Comparison of ENCODE assay signal across 18 cellular contexts in the genomic region with DNA sequence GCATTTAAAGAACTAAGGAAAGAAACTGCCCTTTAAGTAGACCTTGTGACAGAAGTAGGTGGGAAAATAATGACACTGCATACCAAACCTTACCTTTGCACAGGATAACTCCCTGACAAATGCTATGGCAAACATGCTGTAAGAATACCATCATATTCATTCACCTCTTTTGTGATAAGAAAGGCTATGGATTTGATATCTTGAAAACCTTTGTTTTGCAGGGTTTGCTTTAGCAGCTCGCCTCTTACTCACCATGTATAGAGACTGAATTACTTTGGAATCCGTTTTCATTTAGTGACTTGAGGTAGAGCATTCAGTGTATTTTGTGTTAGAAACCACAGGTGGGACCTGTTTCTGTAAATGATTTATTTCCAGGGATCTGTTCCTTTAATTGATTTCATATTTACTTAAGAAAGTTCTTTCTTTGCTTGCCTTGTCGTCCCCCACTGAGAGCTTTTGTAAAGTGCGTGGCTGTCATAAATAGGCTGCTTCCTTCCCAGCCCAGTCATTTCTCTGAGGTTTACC.
A peak's percentile ranks its signal among the peaks of the same experiment; 100 is the strongest.
DNase-seq lines count a peak whose midpoint lies in the region; ATAC-seq and TF ChIP-seq lines count a peak whose summit lies in the region.
"Had no signal": no experiment of that assay in that cellular context is flagged by ENCODE, and none has a peak within 500 bp of the region (broad histone marks: within the 10 kb centered on the region; RNA-seq: fewer than 3 reads in every experiment).

No MANE protein-coding gene starts in this region.

- WGBS in smooth muscle cell (ENCODE audit: low lambda C conversion rate): 80% methylated on average over 4 of the region's 4 CpGs

- peaks cover 7% of the 10 kb centered on the region; the same call in 1 of the 2 replicates for H3K36me3 Mint-ChIP-seq in HFFc6 (ENCODE audit: low read depth)

- no peak overlapping the region for H3K9ac ChIP-seq in smooth muscle cell (ENCODE audit: low read depth)

- H3K27ac Mint-ChIP-seq in HFFc6: peak overlapping the region; percentile 91
- H3K27ac Mint-ChIP-seq: T-helper 1 cell treated with Interleukin-12 subunit alpha and Interleukin-12 subunit beta and Interleukin-4 antibody, amounts not matched to agents 30 μg/mL and 1 μg/mL, for 36 hours had no signal

- no peaks in the 10 kb centered on the region for H3F3A ChIP-seq in smooth muscle cell (ENCODE audit: low read depth)

- TF ChIP-seq CTCF in HFFc6 (IDR thresholded peaks at IDR 0.05): no peak
- TF ChIP-seq CTCF in smooth muscle cell (IDR thresholded peaks at IDR 0.05; ENCODE audit: borderline replicate concordance, insufficient read depth, poor library complexity, severe bottlenecking): no peak

- H3K27ac ChIP-seq in smooth muscle cell (ENCODE audit: low read depth): peak overlapping the region; percentile 40
- H3K27ac ChIP-seq: foreskin keratinocyte had no signal

- peaks cover 18% of the 10 kb centered on the region for H3K4me1 ChIP-seq in smooth muscle cell (ENCODE audit: low read depth)

- no peaks in the 10 kb centered on the region for H3K27me3 Mint-ChIP-seq in HFFc6 (ENCODE audit: insufficient read depth)

- no peaks in the 10 kb centered on the region for H3K9me3 Mint-ChIP-seq in HFFc6
- H3K9me3 Mint-ChIP-seq: T-helper 1 cell treated with Interleukin-12 subunit alpha and Interleukin-12 subunit beta and Interleukin-4 antibody, amounts not matched to agents 30 μg/mL and 1 μg/mL, for 36 hours had no signal

- peak overlapping the region; percentile 11 for H3K4me3 ChIP-seq in smooth muscle cell
- H3K4me3 ChIP-seq: K562 had no signal

- DNase-seq in HFFc6 (no peak), NCI-H69 (lab: John Stamatoyannopoulos, UW) (peak; percentile 77), kidney tubule cell (ENCODE audit: low spot score) (peak; percentile 65), smooth muscle cell (lab: John Stamatoyannopoulos, UW; ENCODE audit: unreplicated experiment) (no peak)
- DNase-seq in activated naive CD4-positive, alpha-beta T cell treated with anti-CD3 and anti-CD28 coated beads, Interleukin-2, amount 50 U/mL, for 16 hours: no peak
- DNase-seq: activated naive CD4-positive, alpha-beta T cell; C1 segment of cervical spinal cord; effector CD4-positive, alpha-beta T cell; foreskin keratinocyte; H7; NCI-H1105 treated with DMSO at 0.1 percent for 48 hours; NCI-H82; stimulated activated naive CD4-positive, alpha-beta T cell had no signal

- peak overlapping the region; percentile 61 for H2AFZ ChIP-seq in smooth muscle cell (ENCODE audit: low read depth)

- H3K9me3 ChIP-seq in smooth muscle cell (replicated peaks; ENCODE audit: low read depth): no peaks in the 10 kb centered on the region

- H3K36me3 ChIP-seq in smooth muscle cell (ENCODE audit: low read depth): no peaks in the 10 kb centered on the region

- peak overlapping the region; percentile 81 for H3K4me3 Mint-ChIP-seq in HFFc6
- H3K4me3 Mint-ChIP-seq: T-helper 1 cell treated with Interleukin-12 subunit alpha and Interleukin-12 subunit beta and Interleukin-4 antibody, amounts not matched to agents 30 μg/mL and 1 μg/mL, for 36 hours had no signal

- peaks cover 77% of the 10 kb centered on the region for H3K4me1 Mint-ChIP-seq in HFFc6 (ENCODE audit: low read depth)

- peak overlapping the region; percentile 71 for H3K4me2 ChIP-seq in smooth muscle cell

- H4K20me1 ChIP-seq in smooth muscle cell (ENCODE audit: low read depth): no peaks in the 10 kb centered on the region

- H3K27me3 ChIP-seq in smooth muscle cell (ENCODE audit: low read depth): no peaks in the 10 kb centered on the region
- H3K27me3 ChIP-seq: foreskin keratinocyte had no signal

- ATAC-seq in HG03457 (IDR thresholded peaks at IDR 0.05; ENCODE audit: unreplicated experiment) (no peak), HG02759 (IDR thresholded peaks at IDR 0.05; ENCODE audit: unreplicated experiment) (no peak)
- ATAC-seq: activated CD4-positive, CD25-positive, alpha-beta regulatory T cell treated with anti-CD3 and anti-CD28 coated beads, Interleukin-2, amount 50 U/mL, for 24 hours; foreskin keratinocyte; K562 had no signal

- no peaks in the 10 kb centered on the region for H3K79me2 ChIP-seq in smooth muscle cell (ENCODE audit: low read depth)

Comparison
In these comparisons a context has a peak if more than half of its experiments do, and no peak if none do; other contexts are left out.
1. DNase-seq: peak in NCI-H69 (single experiment) and kidney tubule cell (single experiment); none in HFFc6 (single experiment), smooth muscle cell (single experiment) and activated naive CD4-positive, alpha-beta T cell treated with anti-CD3 and anti-CD28 coated beads, Interleukin-2, amount 50 U/mL, for 16 hours (single experiment).